15 cellular contexts compared by ENCODE assay signal in the genomic region with DNA sequence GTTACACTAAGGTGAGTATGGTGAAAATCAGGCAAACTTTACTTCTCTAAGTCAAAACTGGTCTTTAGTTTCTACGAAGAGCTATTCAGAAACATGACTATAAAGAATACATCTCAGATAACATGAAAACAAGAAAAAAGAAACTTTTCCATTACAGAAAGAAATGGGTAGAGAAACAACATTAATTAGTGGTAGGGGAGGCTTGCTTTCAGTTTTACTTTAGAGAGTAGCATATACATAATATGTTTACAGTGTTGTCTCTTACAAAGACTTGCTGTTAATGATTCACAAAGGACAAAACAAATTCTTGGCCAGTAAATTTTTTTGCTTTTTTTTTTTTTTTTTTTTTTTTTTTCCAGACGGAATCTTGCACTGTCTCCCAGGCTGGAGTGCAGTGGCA. TPM values are rescaled to one million over a fixed set of nuclear protein-coding genes. Genes with fewer than 3 reads are reported as not detected.
DNase-seq lines count a peak whose midpoint lies in the region; ATAC-seq, FAIRE-seq and TF ChIP-seq lines count a peak whose summit lies in the region.
"Had no signal": no experiment of that assay in that cellular context is flagged by ENCODE, and none has a peak within 500 bp of the region (broad histone marks: within the 10 kb centered on the region; RNA-seq: fewer than 3 reads in every experiment).

No MANE protein-coding gene starts in this region.

- peak overlapping the region; percentile 30 for H3K4me3 Mint-ChIP-seq in T-helper 2 cell treated with Interferon-gamma antibody and Interleukin-4, amounts not matched to agents 5 μg/mL and 100 μg/mL, for 36 hours

- H3K27ac Mint-ChIP-seq in T-helper 2 cell treated with Interferon-gamma antibody and Interleukin-4, amounts not matched to agents 5 μg/mL and 100 μg/mL, for 36 hours = peak overlapping the region; percentile 45

- no peak overlapping the region for H2AFZ ChIP-seq in Karpas-422 (ENCODE audit: low read length)

- no peak for TF ChIP-seq CTCF in 22Rv1 (IDR thresholded peaks at IDR 0.05)

- no peaks in the 10 kb centered on the region for H3K27me3 Mint-ChIP-seq in T-helper 2 cell treated with Interferon-gamma antibody and Interleukin-4, amounts not matched to agents 5 μg/mL and 100 μg/mL, for 36 hours (ENCODE audit: low read depth)

- H3K9ac ChIP-seq in Karpas-422 (ENCODE audit: low read length) = no peak overlapping the region

- H3K4me1 ChIP-seq in Karpas-422 (ENCODE audit: low read length) = peaks cover 6% of the 10 kb centered on the region
- H3K4me1 ChIP-seq: right atrium auricular region had no signal

- ATAC-seq in left colon (peak; percentile 18), HG03159 (IDR thresholded peaks at IDR 0.05; ENCODE audit: unreplicated experiment) (no peak)
- ATAC-seq: foreskin keratinocyte had no signal

- peaks cover 58% of the 10 kb centered on the region for H3K36me3 Mint-ChIP-seq in T-helper 2 cell treated with Interferon-gamma antibody and Interleukin-4, amounts not matched to agents 5 μg/mL and 100 μg/mL, for 36 hours (ENCODE audit: low read depth)

- no peaks in the 10 kb centered on the region for H3K27me3 ChIP-seq in Karpas-422 (ENCODE audit: low read length)
- H3K27me3 ChIP-seq: foreskin keratinocyte, right atrium auricular region had no signal

- H3K27ac ChIP-seq in 22Rv1 = peak overlapping the region; percentile 67
- H3K27ac ChIP-seq in Karpas-422 (ENCODE audit: low read length) = no peak overlapping the region
- H3K27ac ChIP-seq: C4-2B, foreskin keratinocyte, HL-60, right atrium auricular region had no signal

- 0 out of 2 replicates have a peak, but pooled peaks cover 3% of the 10 kb centered on the region for H3K79me2 ChIP-seq in Karpas-422 (ENCODE audit: low read length)

- no peak overlapping the region for H3K4me2 ChIP-seq in Karpas-422 (ENCODE audit: low read depth, low read length, poor library complexity, severe bottlenecking)

- FAIRE-seq in G401.6 (lab: Jason Lieb, UNC) = peak; percentile 44
- FAIRE-seq: astrocyte had no signal

- intact Hi-C loops in left colon (cut with DNase I, micrococcal nuclease) = no loop called here

- H3K4me3 ChIP-seq in Karpas-422 (ENCODE audit: low read length) = no peak overlapping the region
- H3K4me3 ChIP-seq: right atrium auricular region had no signal

- peaks cover 44% of the 10 kb centered on the region for H3K36me3 ChIP-seq in Karpas-422 (ENCODE audit: insufficient read depth, low read length)

- no peaks in the 10 kb centered on the region for H3K9me3 ChIP-seq in Karpas-422 (ENCODE audit: low read length)
- H3K9me3 ChIP-seq: right atrium auricular region had no signal

- H3K9me3 Mint-ChIP-seq in T-helper 2 cell treated with Interferon-gamma antibody and Interleukin-4, amounts not matched to agents 5 μg/mL and 100 μg/mL, for 36 hours = no peaks in the 10 kb centered on the region

- no peak for DNase-seq in T-helper 2 cell treated with Interferon-gamma antibody and Interleukin-4, amounts not matched to agents 5 μg/mL and 100 μg/mL, for 36 hours (ENCODE audit: low spot score)
- DNase-seq in left colon (no peak), AML-193 (lab: John Stamatoyannopoulos, UW) (no peak), Karpas-422 (no peak), DMS 273 (lab: John Stamatoyannopoulos, UW; ENCODE audit: unreplicated experiment) (no peak)
- DNase-seq: foreskin keratinocyte; NCI-H2227 treated with DMSO at 0.1 percent for 48 hours; stimulated activated CD4-positive, alpha-beta T cell treated with anti-CD3 and anti-CD28 coated beads, Interleukin-4, amount 100 ng/mL, for 4 hours had no signal

- H3K9me2 ChIP-seq in Karpas-422 (replicated peaks; ENCODE audit: insufficient read depth, low read length) = no peaks in the 10 kb centered on the region

- H4K20me1 ChIP-seq in Karpas-422 (ENCODE audit: insufficient read depth, low read depth, low read length) = no peaks in the 10 kb centered on the region

- H3K4me1 Mint-ChIP-seq in T-helper 2 cell treated with Interferon-gamma antibody and Interleukin-4, amounts not matched to agents 5 μg/mL and 100 μg/mL, for 36 hours (ENCODE audit: low read depth) = peaks cover 15% of the 10 kb centered on the region

RNA-seq across cellular contexts. Expression of a gene that starts 34.2 kb away (rescaled TPM):
- 10 to 100 TPM; 13.5 to 15.5 TPM for total RNA-seq in left colon
- 32.2 and 49.0 TPM in 2 replicates for total RNA-seq in Karpas-422 (2014; rRNA removed; shearing (Covaris generic); ENCODE audit: low replicate concordance)

RNA-seq across cellular contexts. Expression of a gene that starts 41.5 kb away (rescaled TPM):
- total RNA-seq in left colon = 1 to 10 TPM; 2.0 to 3.7 TPM
- 7.1 and 12.0 TPM in 2 replicates for total RNA-seq in Karpas-422 (2014; rRNA removed; shearing (Covaris generic); ENCODE audit: low replicate concordance)
